Comparison of ENCODE assay signal across 13 cellular contexts in genomic region chr2:203396667-203397066, GRCh38.
A peak's percentile ranks its signal among the peaks of the same experiment; 100 is the strongest.
DNase-seq lines count a peak whose midpoint lies in the region; ATAC-seq and TF ChIP-seq lines count a peak whose summit lies in the region.
"Had no signal": no experiment of that assay in that cellular context is flagged by ENCODE, and none has a peak within 500 bp of the region (broad histone marks: within the 10 kb centered on the region; RNA-seq: fewer than 3 reads in every experiment).

No MANE protein-coding gene starts in this region.

- H3K4me3 Mint-ChIP-seq in naive thymus-derived CD8-positive, alpha-beta T cell: no peak overlapping the region
- H3K4me3 Mint-ChIP-seq: stimulated activated naive CD8-positive, alpha-beta T cell treated with anti-CD3 and anti-CD28 coated beads, Interleukin-15, amount 100 ng/mL, for 72 hours had no signal

- peak; percentile 54 for TF ChIP-seq CTCF in BE2C (IDR thresholded peaks at IDR 0.05; ENCODE audit: low read depth, low read length)
- peak; percentile 40 for TF ChIP-seq CTCF in astrocyte of the cerebellum (IDR thresholded peaks at IDR 0.05; ENCODE audit: low read depth, low read length, missing control alignments)
- no peak for TF ChIP-seq CTCF in left lung (IDR thresholded peaks at IDR 0.05)

- DNase-seq in BE2C (peak; percentile 19), HuH-7 (ENCODE audit: low spot score) (peak; percentile 30), astrocyte of the cerebellum (ENCODE audit: low read depth) (no peak), iPS DF 19.7 (ENCODE audit: low read depth, low spot score) (peak; percentile 75), left lung (no peak), HT-29 (ENCODE audit: low spot score) (no peak), H4 (ENCODE audit: low spot score) (no peak)
- DNase-seq in naive thymus-derived CD8-positive, alpha-beta T cell: no peak
- DNase-seq: activated CD8-positive, alpha-beta memory T cell treated with anti-CD3 and anti-CD28 coated beads for 24 hours; gastrocnemius medialis; NCI-H2171 treated with DMSO at 0.1 percent for 48 hours; stimulated activated CD4-positive, alpha-beta T cell treated with anti-CD3 and anti-CD28 coated beads, Interleukin-15, amount 100 ng/mL, for 24 hours; stimulated activated naive CD8-positive, alpha-beta T cell treated with anti-CD3 and anti-CD28 coated beads, Interleukin-15, amount 100 ng/mL, for 72 hours had no signal

- H3K27me3 Mint-ChIP-seq in naive thymus-derived CD8-positive, alpha-beta T cell: no peaks in the 10 kb centered on the region
- H3K27me3 Mint-ChIP-seq: stimulated activated naive CD8-positive, alpha-beta T cell treated with anti-CD3 and anti-CD28 coated beads, Interleukin-15, amount 100 ng/mL, for 72 hours had no signal

- H3K9me3 Mint-ChIP-seq in naive thymus-derived CD8-positive, alpha-beta T cell: peaks cover 0 to 10% (median 0%) of the 10 kb centered on the region in 9 donors

- POLR2A ChIA-PET in naive thymus-derived CD8-positive, alpha-beta T cell (lab: Charles Lee): no interaction called here

- H3K27ac Mint-ChIP-seq in naive thymus-derived CD8-positive, alpha-beta T cell: peak overlapping the region in 2 of 10 donors; percentile 0 to 86
- H3K27ac Mint-ChIP-seq: stimulated activated naive CD8-positive, alpha-beta T cell treated with anti-CD3 and anti-CD28 coated beads, Interleukin-15, amount 100 ng/mL, for 72 hours had no signal

- H3K4me3 ChIP-seq in BE2C (ENCODE audit: low read depth, low read length): no peak overlapping the region
- no peak overlapping the region for H3K4me3 ChIP-seq in astrocyte of the cerebellum (ENCODE audit: low read depth, low read length)
- H3K4me3 ChIP-seq in left lung: no peak overlapping the region
- H3K4me3 ChIP-seq: gastrocnemius medialis had no signal

- peaks cover 15 to 52% (median 43%) of the 10 kb centered on the region in 3 donors for H3K36me3 Mint-ChIP-seq in naive thymus-derived CD8-positive, alpha-beta T cell

- H3K4me1 Mint-ChIP-seq in naive thymus-derived CD8-positive, alpha-beta T cell: peaks cover 0 to 5% (median 0%) of the 10 kb centered on the region in 4 donors
- H3K4me1 Mint-ChIP-seq: stimulated activated naive CD8-positive, alpha-beta T cell treated with anti-CD3 and anti-CD28 coated beads, Interleukin-15, amount 100 ng/mL, for 72 hours had no signal

- H3K36me3 ChIP-seq in BE2C: peaks cover 21% of the 10 kb centered on the region
- peaks cover 0 to 5% of the 10 kb centered on the region in 2 donors for H3K36me3 ChIP-seq in left lung

- intact Hi-C loops in left lung (cut with DNase I): no loop called here

- in situ Hi-C loops in astrocyte of the cerebellum (cut with HindIII; ENCODE audit: low sequenced_read_pairs): no loop called here

- no peak for ATAC-seq in left lung
- no peak for ATAC-seq in naive thymus-derived CD8-positive, alpha-beta T cell
- ATAC-seq: gastrocnemius medialis; stimulated activated naive CD8-positive, alpha-beta T cell treated with anti-CD3 and anti-CD28 coated beads, Interleukin-15, amount 100 ng/mL, for 72 hours had no signal

- no peak overlapping the region for H3K27ac ChIP-seq in left lung
- H3K27ac ChIP-seq: gastrocnemius medialis had no signal

- H3K27me3 ChIP-seq in BE2C (no peaks in the 10 kb centered on the region), left lung (no peaks in the 10 kb centered on the region)
- H3K27me3 ChIP-seq: gastrocnemius medialis had no signal

- H3K9me3 ChIP-seq in BE2C: no peaks in the 10 kb centered on the region; the same call in 1 of the 2 replicates
- H3K9me3 ChIP-seq in left lung: peaks cover 0 to 4% of the 10 kb centered on the region in 2 donors
- H3K9me3 ChIP-seq: gastrocnemius medialis had no signal

- H3K4me1 ChIP-seq in BE2C (no peaks in the 10 kb centered on the region), left lung (no peaks in the 10 kb centered on the region)
- H3K4me1 ChIP-seq: gastrocnemius medialis had no signal

Comparison
In these comparisons a context has a peak if more than half of its experiments do, and no peak if none do; other contexts are left out.
1. DNase-seq: peak in BE2C (single experiment), HuH-7 (single experiment) and iPS DF 19.7 (single experiment); none in astrocyte of the cerebellum (single experiment), left lung (0 of 2), HT-29 (single experiment), H4 (single experiment) and naive thymus-derived CD8-positive, alpha-beta T cell (0 of 10).
2. CTCF ChIP-seq: peak in BE2C (single experiment) and astrocyte of the cerebellum (single experiment); none in left lung (0 of 2).